In genomic region chr4:81215219-81215892, GRCh38 we compare ENCODE assay signal across 8 cellular contexts. TPM values are rescaled to one million over a fixed set of nuclear protein-coding genes. Genes with fewer than 3 reads are reported as not detected.
DNase-seq lines count a peak whose midpoint lies in the region; ATAC-seq and TF ChIP-seq lines count a peak whose summit lies in the region.

A gene with protein sequence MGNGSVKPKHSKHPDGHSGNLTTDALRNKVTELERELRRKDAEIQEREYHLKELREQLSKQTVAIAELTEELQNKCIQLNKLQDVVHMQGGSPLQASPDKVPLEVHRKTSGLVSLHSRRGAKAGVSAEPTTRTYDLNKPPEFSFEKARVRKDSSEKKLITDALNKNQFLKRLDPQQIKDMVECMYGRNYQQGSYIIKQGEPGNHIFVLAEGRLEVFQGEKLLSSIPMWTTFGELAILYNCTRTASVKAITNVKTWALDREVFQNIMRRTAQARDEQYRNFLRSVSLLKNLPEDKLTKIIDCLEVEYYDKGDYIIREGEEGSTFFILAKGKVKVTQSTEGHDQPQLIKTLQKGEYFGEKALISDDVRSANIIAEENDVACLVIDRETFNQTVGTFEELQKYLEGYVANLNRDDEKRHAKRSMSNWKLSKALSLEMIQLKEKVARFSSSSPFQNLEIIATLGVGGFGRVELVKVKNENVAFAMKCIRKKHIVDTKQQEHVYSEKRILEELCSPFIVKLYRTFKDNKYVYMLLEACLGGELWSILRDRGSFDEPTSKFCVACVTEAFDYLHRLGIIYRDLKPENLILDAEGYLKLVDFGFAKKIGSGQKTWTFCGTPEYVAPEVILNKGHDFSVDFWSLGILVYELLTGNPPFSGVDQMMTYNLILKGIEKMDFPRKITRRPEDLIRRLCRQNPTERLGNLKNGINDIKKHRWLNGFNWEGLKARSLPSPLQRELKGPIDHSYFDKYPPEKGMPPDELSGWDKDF (minus strand): TSS chr4:81215222. CDS start chr4:81205047, 10,175 bp downstream.

- no peak within 1 kb of the TSS for H3K27ac ChIP-seq in coronary artery

- no peak for TF ChIP-seq CTCF in coronary artery (IDR thresholded peaks at IDR 0.05)

- no peak for ATAC-seq in HG02623 (IDR thresholded peaks at IDR 0.05; ENCODE audit: unreplicated experiment)
- ATAC-seq in HG03432 (IDR thresholded peaks at IDR 0.05; ENCODE audit: unreplicated experiment): no peak

- peak; percentile 13 for DNase-seq in stimulated activated CD4-positive, alpha-beta T cell treated with anti-CD3 and anti-CD28 coated beads, Interleukin-15, amount 100 ng/mL, for 24 hours
- DNase-seq in stimulated activated CD4-positive, alpha-beta T cell treated with anti-CD3 and anti-CD28 coated beads, Interleukin-4, amount 100 ng/mL, for 4 hours: no peak
- DNase-seq in coronary artery (ENCODE audit: low spot score) (no peak), myocyte (ENCODE audit: low read depth) (peak; percentile 26), OCI-M1 (lab: John Stamatoyannopoulos, UW) (no peak)
- DNase-seq in stimulated activated CD4-positive, alpha-beta T cell treated with anti-CD3 and anti-CD28 coated beads, Interleukin-12 subunit alpha, Interleukin-12 subunit beta, amount 100 ng/mL, for 4 hours: no peak

- H3K4me3 ChIP-seq in coronary artery: peak within 1 kb of the TSS; percentile 65

RNA-seq across cellular contexts. Expression of the gene that starts here (rescaled TPM):
- total RNA-seq in myocyte: 0.32 TPM in 1 of 2 replicates, not detected in the other
- polyA plus RNA-seq in myocyte (2012): not detected

Comparison
In these comparisons a context has a peak if more than half of its experiments do, and no peak if none do; other contexts are left out.
1. Peak in DNase-seq in myocyte; RNA of the gene not detected or under 1 TPM.